29 cellular contexts compared by ENCODE assay signal in genomic region chr10:129764901-129765663, GRCh38.
A peak's percentile ranks its signal among the peaks of the same experiment; 100 is the strongest.
DNase-seq lines count a peak whose midpoint lies in the region; ATAC-seq and TF ChIP-seq lines count a peak whose summit lies in the region.
"Had no signal": no experiment of that assay in that cellular context is flagged by ENCODE, and none has a peak within 500 bp of the region (broad histone marks: within the 10 kb centered on the region; RNA-seq: fewer than 3 reads in every experiment).

No MANE protein-coding gene starts in this region.

- no peaks in the 10 kb centered on the region for H3K79me2 ChIP-seq in GM23248 (ENCODE audit: insufficient read depth)

- no peak for ATAC-seq in activated CD8-positive, alpha-beta memory T cell treated with anti-CD3 and anti-CD28 coated beads, Interleukin-2, amount 10 ng/mL, durations not matched to agents 7 days and 5 days
- ATAC-seq in upper lobe of left lung (ENCODE audit: low FRiP score in 2 of 2): no peak
- ATAC-seq: effector memory CD8-positive, alpha-beta T cell; GM12878; HepG2; left lobe of liver; SK-N-SH treated with all-trans-retinoic acid at 6 μM for 48 hours; stimulated activated memory B cell treated with anti-CD40 and anti-IgM and Interleukin-4, amounts not matched to agents 10 μg/mL and 1 μg/mL and 100 μg/mL, for 72 hours had no signal

- H3K27ac ChIP-seq in esophagus muscularis mucosa (replicated peaks in 1 of 4): no peak overlapping the region
- H3K27ac ChIP-seq in upper lobe of left lung: no peak overlapping the region
- no peak overlapping the region for H3K27ac ChIP-seq in GM23248
- H3K27ac ChIP-seq: ascending aorta, neutrophil had no signal

- H3K36me3 Mint-ChIP-seq in activated CD8-positive, alpha-beta memory T cell treated with anti-CD3 and anti-CD28 coated beads, Interleukin-2, amount 10 ng/mL, durations not matched to agents 7 days and 5 days: peaks cover 3% of the 10 kb centered on the region

- no peaks in the 10 kb centered on the region for H3K27me3 Mint-ChIP-seq in activated CD8-positive, alpha-beta memory T cell treated with anti-CD3 and anti-CD28 coated beads, Interleukin-2, amount 10 ng/mL, durations not matched to agents 7 days and 5 days
- H3K27me3 Mint-ChIP-seq: activated naive CD8-positive, alpha-beta T cell treated with anti-CD3 and anti-CD28 coated beads, Interleukin-2, amount 10 ng/mL, durations not matched to agents 7 days and 5 days; effector memory CD8-positive, alpha-beta T cell; stimulated activated memory B cell treated with anti-CD40 and anti-IgM and Interleukin-4, amounts not matched to agents 10 μg/mL and 1 μg/mL and 100 μg/mL, for 72 hours had no signal

- in situ Hi-C loops in GM23248 (cut with MboI): no loop called here

- H3K9me3 Mint-ChIP-seq in activated CD8-positive, alpha-beta memory T cell treated with anti-CD3 and anti-CD28 coated beads, Interleukin-2, amount 10 ng/mL, durations not matched to agents 7 days and 5 days (ENCODE audit: low read depth): no peaks in the 10 kb centered on the region
- H3K9me3 Mint-ChIP-seq: activated naive CD8-positive, alpha-beta T cell treated with anti-CD3 and anti-CD28 coated beads, Interleukin-2, amount 10 ng/mL, durations not matched to agents 7 days and 5 days; effector memory CD8-positive, alpha-beta T cell; stimulated activated memory B cell treated with anti-CD40 and anti-IgM and Interleukin-4, amounts not matched to agents 10 μg/mL and 1 μg/mL and 100 μg/mL, for 72 hours; T-helper 1 cell treated with Interleukin-12 subunit alpha and Interleukin-12 subunit beta and Interleukin-4 antibody, amounts not matched to agents 30 μg/mL and 1 μg/mL, for 36 hours had no signal

- TF ChIP-seq CTCF in esophagus muscularis mucosa (IDR thresholded peaks at IDR 0.05) (no peak), upper lobe of left lung (IDR thresholded peaks at IDR 0.05) (no peak)

- no peaks in the 10 kb centered on the region for H3K9me2 ChIP-seq in GM23248 (ENCODE audit: insufficient read depth)

- no peak overlapping the region for H3K9ac ChIP-seq in GM23248

- TF ChIP-seq POLR2A in esophagus muscularis mucosa (IDR thresholded peaks at IDR 0.05; ENCODE audit: low read depth): no peak
- no peak for TF ChIP-seq POLR2A in upper lobe of left lung (IDR thresholded peaks at IDR 0.05)

- TF ChIP-seq EP300 in esophagus muscularis mucosa (IDR thresholded peaks at IDR 0.05) (no peak), upper lobe of left lung (IDR thresholded peaks at IDR 0.05) (no peak)

- no peak overlapping the region for H3K4me2 ChIP-seq in GM23248 (ENCODE audit: unreplicated experiment)

- H4K20me1 ChIP-seq in GM23248 (ENCODE audit: insufficient read depth): no peaks in the 10 kb centered on the region

- H3K9me3 ChIP-seq in esophagus muscularis mucosa (no peaks in the 10 kb centered on the region), upper lobe of left lung (no peaks in the 10 kb centered on the region), GM23248 (ENCODE audit: low read depth) (no peaks in the 10 kb centered on the region)
- H3K9me3 ChIP-seq: ascending aorta, neutrophil had no signal

- DNase-seq in activated CD8-positive, alpha-beta memory T cell treated with anti-CD3 and anti-CD28 coated beads, Interleukin-2, amount 10 ng/mL, durations not matched to agents 7 days and 5 days: peak; percentile 16
- DNase-seq in esophagus muscularis mucosa (ENCODE audit: extremely low spot score) (peak; percentile 37), posterior vena cava (ENCODE audit: low spot score) (peak; percentile 71), upper lobe of left lung (peak; percentile 2 to 29), GM23248 (no peak), LoVo (ENCODE audit: low spot score) (no peak), NCI-H345 (lab: John Stamatoyannopoulos, UW) (no peak)
- DNase-seq: activated CD4-positive, alpha-beta T cell treated with anti-CD3 and anti-CD28 coated beads, Interleukin-2, amount 50 U/mL, for 48 hours; activated gamma-delta T cell; activated T-cell treated with anti-CD3 and anti-CD28 coated beads for 4 hours; cortex of kidney; effector memory CD8-positive, alpha-beta T cell; erythroblast; H7; mesendoderm; NCI-H1417 treated with DMSO at 0.1 percent for 48 hours; NCI-H226; NCI-H748 treated with DMSO at 0.1 percent for 48 hours; Right ventricle myocardium superior; substantia nigra had no signal

- CTCF ChIA-PET in activated CD8-positive, alpha-beta memory T cell treated with anti-CD3 and anti-CD28 coated beads, Interleukin-2, amount 10 ng/mL, durations not matched to agents 7 days and 5 days (lab: Charles Lee): no interaction called here

- WGBS in esophagus muscularis mucosa: 90% methylated on average over 13 of the region's 13 CpGs
- 97 to 100% methylated on average over 7 to 13 of the region's 13 CpGs for WGBS in upper lobe of left lung, 2 donors
- 74 to 81% methylated on average over 12 to 13 of the region's 13 CpGs for WGBS in GM23248 (ENCODE audit: low coverage in 1 of 2, low lambda C conversion rate in 2 of 2, missing lambda C conversion rate in 2 of 2), 2 experiments

- H2AFZ ChIP-seq in GM23248: no peak overlapping the region

- H3K4me1 Mint-ChIP-seq in activated CD8-positive, alpha-beta memory T cell treated with anti-CD3 and anti-CD28 coated beads, Interleukin-2, amount 10 ng/mL, durations not matched to agents 7 days and 5 days: no peaks in the 10 kb centered on the region
- H3K4me1 Mint-ChIP-seq: activated naive CD8-positive, alpha-beta T cell treated with anti-CD3 and anti-CD28 coated beads, Interleukin-2, amount 10 ng/mL, durations not matched to agents 7 days and 5 days; stimulated activated memory B cell treated with anti-CD40 and anti-IgM and Interleukin-4, amounts not matched to agents 10 μg/mL and 1 μg/mL and 100 μg/mL, for 72 hours had no signal

- no peak overlapping the region for H3K4me3 ChIP-seq in esophagus muscularis mucosa
- no peak overlapping the region for H3K4me3 ChIP-seq in upper lobe of left lung
- no peak overlapping the region for H3K4me3 ChIP-seq in GM23248
- H3K4me3 ChIP-seq: ascending aorta, GM12878 had no signal

- H3K4me3 Mint-ChIP-seq in activated CD8-positive, alpha-beta memory T cell treated with anti-CD3 and anti-CD28 coated beads, Interleukin-2, amount 10 ng/mL, durations not matched to agents 7 days and 5 days: no peak overlapping the region
- H3K4me3 Mint-ChIP-seq: activated naive CD8-positive, alpha-beta T cell treated with anti-CD3 and anti-CD28 coated beads, Interleukin-2, amount 10 ng/mL, durations not matched to agents 7 days and 5 days; effector memory CD8-positive, alpha-beta T cell; stimulated activated memory B cell treated with anti-CD40 and anti-IgM and Interleukin-4, amounts not matched to agents 10 μg/mL and 1 μg/mL and 100 μg/mL, for 72 hours; T-helper 1 cell treated with Interleukin-12 subunit alpha and Interleukin-12 subunit beta and Interleukin-4 antibody, amounts not matched to agents 30 μg/mL and 1 μg/mL, for 36 hours had no signal

- H3F3A ChIP-seq in GM23248 (ENCODE audit: insufficient read depth): no peaks in the 10 kb centered on the region

- no peaks in the 10 kb centered on the region for H3K4me1 ChIP-seq in esophagus muscularis mucosa
- H3K4me1 ChIP-seq in upper lobe of left lung: no peaks in the 10 kb centered on the region
- no peaks in the 10 kb centered on the region for H3K4me1 ChIP-seq in GM23248 (ENCODE audit: insufficient read depth)
- H3K4me1 ChIP-seq: ascending aorta had no signal

- intact Hi-C loops in esophagus muscularis mucosa (cut with DNase I): no loop called here
- intact Hi-C loops in posterior vena cava (cut with DNase I): no loop called here

- H3K27me3 ChIP-seq in esophagus muscularis mucosa (no peaks in the 10 kb centered on the region), upper lobe of left lung (no peaks in the 10 kb centered on the region), GM23248 (replicated peaks; ENCODE audit: insufficient read depth) (no peaks in the 10 kb centered on the region)
- H3K27me3 ChIP-seq: ascending aorta, neutrophil had no signal

- peaks cover 0 to 38% (median 13%) of the 10 kb centered on the region in 4 donors for H3K36me3 ChIP-seq in esophagus muscularis mucosa
- peaks cover 0 to 13% (median 2%) of the 10 kb centered on the region in 4 donors for H3K36me3 ChIP-seq in upper lobe of left lung
- H3K36me3 ChIP-seq in GM23248 (ENCODE audit: low read depth): no peaks in the 10 kb centered on the region
- H3K36me3 ChIP-seq: neutrophil had no signal

- no peak overlapping the region for H3K27ac Mint-ChIP-seq in activated CD8-positive, alpha-beta memory T cell treated with anti-CD3 and anti-CD28 coated beads, Interleukin-2, amount 10 ng/mL, durations not matched to agents 7 days and 5 days
- H3K27ac Mint-ChIP-seq: activated naive CD8-positive, alpha-beta T cell treated with anti-CD3 and anti-CD28 coated beads, Interleukin-2, amount 10 ng/mL, durations not matched to agents 7 days and 5 days; effector memory CD8-positive, alpha-beta T cell; stimulated activated memory B cell treated with anti-CD40 and anti-IgM and Interleukin-4, amounts not matched to agents 10 μg/mL and 1 μg/mL and 100 μg/mL, for 72 hours; T-helper 1 cell treated with Interleukin-12 subunit alpha and Interleukin-12 subunit beta and Interleukin-4 antibody, amounts not matched to agents 30 μg/mL and 1 μg/mL, for 36 hours had no signal

Comparison
In these comparisons a context has a peak if more than half of its experiments do, and no peak if none do; other contexts are left out.
1. DNase-seq: peak in activated CD8-positive, alpha-beta memory T cell treated with anti-CD3 and anti-CD28 coated beads, Interleukin-2, amount 10 ng/mL, durations not matched to agents 7 days and 5 days (single experiment), esophagus muscularis mucosa (single experiment), posterior vena cava (single experiment) and upper lobe of left lung (2 of 2); none in GM23248 (single experiment), LoVo (single experiment) and NCI-H345 (single experiment).